Comparison of ENCODE assay signal across 10 cellular contexts in the genomic region with DNA sequence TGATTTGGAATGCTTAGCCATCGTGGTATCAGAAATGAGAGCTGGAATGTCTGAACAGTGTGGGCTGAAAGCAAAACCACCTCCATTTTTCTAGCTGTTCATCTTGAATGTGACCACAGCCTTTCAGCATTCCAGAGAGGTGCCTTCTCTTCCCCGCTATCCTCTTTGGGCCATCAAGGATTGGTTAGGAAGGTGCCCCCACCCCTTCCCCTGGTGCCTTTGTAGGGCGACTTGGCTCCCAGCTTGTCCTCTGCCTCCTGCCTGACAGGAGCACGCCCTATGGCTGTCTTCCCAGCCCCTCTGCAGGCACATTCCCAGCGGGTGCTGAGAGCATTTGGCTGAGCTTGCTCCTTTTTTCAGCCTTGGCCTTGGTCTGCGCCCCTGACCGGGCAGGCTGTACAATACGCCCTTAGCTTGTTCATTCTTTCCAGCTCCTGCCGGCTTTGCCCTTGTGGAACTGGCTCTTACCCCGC.
A peak's percentile ranks its signal among the peaks of the same experiment; 100 is the strongest.
DNase-seq lines count a peak whose midpoint lies in the region; ATAC-seq and TF ChIP-seq lines count a peak whose summit lies in the region.
"Had no signal": no experiment of that assay in that cellular context is flagged by ENCODE, and none has a peak within 500 bp of the region (broad histone marks: within the 10 kb centered on the region; RNA-seq: fewer than 3 reads in every experiment).

No MANE protein-coding gene starts in this region.

- H3K27ac ChIP-seq in mammary epithelial cell (ENCODE audit: insufficient read depth, low read depth, low read length) = no peak overlapping the region

- dilution Hi-C loops in mammary epithelial cell (cut with HindIII; ENCODE audit: low sequenced_read_pairs) = no loop called here

- POLR2A ChIA-PET in activated CD4-positive, alpha-beta memory T cell treated with anti-CD3 and anti-CD28 coated beads, Interleukin-2, amount 10 ng/mL, durations not matched to agents 7 days and 5 days (lab: Charles Lee) = interaction anchor here (1.6 kb wide), 1 partner anchor 26 kb away, joined by 6 read pairs; no protein-coding TSS in a partner anchor

- H3K27ac Mint-ChIP-seq in activated CD4-positive, alpha-beta memory T cell treated with anti-CD3 and anti-CD28 coated beads, Interleukin-2, amount 10 ng/mL, durations not matched to agents 7 days and 5 days = no peak overlapping the region

- no peaks in the 10 kb centered on the region for H4K20me1 ChIP-seq in mammary epithelial cell (ENCODE audit: insufficient read depth, low read length)

- H3K27me3 ChIP-seq in mammary epithelial cell (ENCODE audit: insufficient read depth, low read length) = no peaks in the 10 kb centered on the region

- DNase-seq in EH (ENCODE audit: low read depth) (peak; percentile 64), mammary epithelial cell (no peak), inferior parietal cortex (ENCODE audit: extremely low spot score) (peak; percentile 36), sciatic nerve (ENCODE audit: low spot score) (peak; percentile 76), SKM-1 (lab: John Stamatoyannopoulos, UW; ENCODE audit: unreplicated experiment) (no peak), SK-N-DZ (ENCODE audit: low spot score) (no peak), H4 (ENCODE audit: low spot score) (no peak)
- DNase-seq in activated CD4-positive, alpha-beta memory T cell treated with anti-CD3 and anti-CD28 coated beads, Interleukin-2, amount 10 ng/mL, durations not matched to agents 7 days and 5 days = no peak
- DNase-seq: T-cell had no signal

- no peak overlapping the region for H3K4me3 ChIP-seq in mammary epithelial cell (replicated peaks in 1 of 3; ENCODE audit: insufficient read depth in 1 of 3, low read depth in 2 of 3, low read length in 3 of 3)
- H3K4me3 ChIP-seq: K562 had no signal

- H3K36me3 Mint-ChIP-seq in activated CD4-positive, alpha-beta memory T cell treated with anti-CD3 and anti-CD28 coated beads, Interleukin-2, amount 10 ng/mL, durations not matched to agents 7 days and 5 days (ENCODE audit: low read depth) = peaks cover 7% of the 10 kb centered on the region
- H3K36me3 Mint-ChIP-seq: T-cell had no signal

- H3K4me3 Mint-ChIP-seq in activated CD4-positive, alpha-beta memory T cell treated with anti-CD3 and anti-CD28 coated beads, Interleukin-2, amount 10 ng/mL, durations not matched to agents 7 days and 5 days = no peak overlapping the region
- H3K4me3 Mint-ChIP-seq: T-cell had no signal

- peaks cover 33% of the 10 kb centered on the region for H3K4me1 ChIP-seq in mammary epithelial cell (ENCODE audit: insufficient read depth, low read length)

- TF ChIP-seq CTCF in mammary epithelial cell (conservative IDR thresholded peaks at IDR 0.05 in 1 of 2, IDR thresholded peaks at IDR 0.05 in 1 of 2; ENCODE audit: extremely low read depth in 1 of 2, insufficient read depth in 1 of 2, low read depth in 1 of 2, low read length in 2 of 2) = no peak

- intact Hi-C loops in mammary epithelial cell (cut with micrococcal nuclease) = loop anchor here (5.0 kb wide), 1 partner anchor 62 kb away; no protein-coding TSS in a partner anchor
- intact Hi-C loops in sciatic nerve (cut with DNase I) = no loop called here

- WGBS in mammary epithelial cell (ENCODE audit: low coverage, missing lambda C conversion rate) = 52% methylated on average over 10 of the region's 10 CpGs

- in situ Hi-C loops in mammary epithelial cell (cut with MboI; ENCODE audit: low sequenced_read_pairs in 2 of 2) = no loop called here

- no TSS peak for BruUV-seq in mammary epithelial cell (replicated peaks; lab: Mats Ljungman, UMichigan)

- no peaks in the 10 kb centered on the region for H3K36me3 ChIP-seq in mammary epithelial cell (ENCODE audit: insufficient read depth, low read length)

- no peaks in the 10 kb centered on the region for H3K9me3 ChIP-seq in mammary epithelial cell (replicated peaks; ENCODE audit: insufficient read depth, low read length)

- no peaks in the 10 kb centered on the region for H3K79me2 ChIP-seq in mammary epithelial cell (ENCODE audit: insufficient read depth, low read length)

- CTCF ChIA-PET in mammary epithelial cell (lab: Charles Lee; ENCODE audit: low non-redundant PET) = interaction anchor here (0.6 kb wide), 1 partner anchor 12 kb away, joined by 3 read pairs; no protein-coding TSS in a partner anchor
- CTCF ChIA-PET in activated CD4-positive, alpha-beta memory T cell treated with anti-CD3 and anti-CD28 coated beads, Interleukin-2, amount 10 ng/mL, durations not matched to agents 7 days and 5 days (lab: Charles Lee) = no interaction called here

- no peak overlapping the region for H3K4me2 ChIP-seq in mammary epithelial cell (ENCODE audit: insufficient read depth, low read depth, low read length)

- H3K4me1 Mint-ChIP-seq in activated CD4-positive, alpha-beta memory T cell treated with anti-CD3 and anti-CD28 coated beads, Interleukin-2, amount 10 ng/mL, durations not matched to agents 7 days and 5 days = peaks cover 58% of the 10 kb centered on the region

- peak overlapping the region; percentile 53 for H2AFZ ChIP-seq in mammary epithelial cell (ENCODE audit: low read depth, low read length)

- no peak overlapping the region for H3K9ac ChIP-seq in mammary epithelial cell (ENCODE audit: insufficient read depth, low read length)

- ATAC-seq in sciatic nerve = peak; percentile 84
- ATAC-seq: K562, T-cell had no signal

- H3K9me3 Mint-ChIP-seq in activated CD4-positive, alpha-beta memory T cell treated with anti-CD3 and anti-CD28 coated beads, Interleukin-2, amount 10 ng/mL, durations not matched to agents 7 days and 5 days = no peaks in the 10 kb centered on the region
- H3K9me3 Mint-ChIP-seq: T-cell had no signal

- peaks cover 3% of the 10 kb centered on the region for H3K27me3 Mint-ChIP-seq in activated CD4-positive, alpha-beta memory T cell treated with anti-CD3 and anti-CD28 coated beads, Interleukin-2, amount 10 ng/mL, durations not matched to agents 7 days and 5 days
- H3K27me3 Mint-ChIP-seq: T-cell had no signal

Comparison
In these comparisons a context has a peak if more than half of its experiments do, and no peak if none do; other contexts are left out.
1. DNase-seq: peak in EH (single experiment), inferior parietal cortex (single experiment) and sciatic nerve (single experiment); none in mammary epithelial cell (single experiment), SKM-1 (single experiment), SK-N-DZ (single experiment), activated CD4-positive, alpha-beta memory T cell treated with anti-CD3 and anti-CD28 coated beads, Interleukin-2, amount 10 ng/mL, durations not matched to agents 7 days and 5 days (single experiment) and H4 (single experiment).